In the genomic region with DNA sequence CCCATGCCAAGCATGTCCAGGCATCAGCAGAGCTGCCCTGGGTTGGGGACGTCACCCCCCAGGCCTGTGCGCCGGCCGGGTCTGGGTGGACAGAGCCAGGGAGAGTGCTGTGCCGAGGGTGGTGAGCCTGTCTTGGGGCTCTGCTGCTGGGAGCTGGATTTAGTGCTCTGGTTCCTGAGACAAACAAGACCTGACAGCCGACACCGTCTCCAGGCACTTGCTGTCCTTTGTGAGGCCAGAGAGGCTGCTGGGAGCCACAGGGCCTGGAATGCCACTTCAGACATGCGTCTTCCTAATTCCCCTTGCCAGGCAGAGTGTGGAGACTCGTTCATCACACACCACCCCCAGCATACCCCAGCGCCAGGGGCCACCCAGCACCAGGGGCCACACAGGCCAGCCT, we compare ENCODE assay signal across 17 cellular contexts.
"Had no signal": no experiment of that assay in that cellular context is flagged by ENCODE, and none has a peak within 500 bp of the region (broad histone marks: within the 10 kb centered on the region; RNA-seq: fewer than 3 reads in every experiment).

No MANE protein-coding gene starts in this region.

- H3K4me3 Mint-ChIP-seq: activated CD4-positive, alpha-beta T cell treated with anti-CD3 and anti-CD28 coated beads for 36 hours; activated naive CD8-positive, alpha-beta T cell treated with anti-CD3 and anti-CD28 coated beads for 36 hours; activated T-cell treated with anti-CD3 and anti-CD28 coated beads, Interleukin-2, amount 50 U/mL, for 72 hours; dendritic cell treated with granulocyte-macrophage colony-stimulating factor and Interleukin-4, amounts not matched to agents 40 ng/mL and 50 ng/mL, for 4 days; immature natural killer cell; stimulated activated naive CD8-positive, alpha-beta T cell treated with anti-CD3 and anti-CD28 coated beads, Interleukin-15, Interleukin-2, amounts not matched to agents 100 ng/mL and 50 ng/mL, for 24 hours; T-cell; type B pancreatic cell had no signal

- FAIRE-seq: small intestine had no signal

- H3K27me3 Mint-ChIP-seq: activated CD4-positive, alpha-beta T cell treated with anti-CD3 and anti-CD28 coated beads for 36 hours; stimulated activated naive CD8-positive, alpha-beta T cell treated with anti-CD3 and anti-CD28 coated beads, Interleukin-15, Interleukin-2, amounts not matched to agents 100 ng/mL and 50 ng/mL, for 24 hours; T-cell; type B pancreatic cell had no signal

- H3K4me3 ChIP-seq: suprapubic skin had no signal

- H3K27ac ChIP-seq: foreskin keratinocyte, suprapubic skin, VCaP had no signal

- H3K27ac Mint-ChIP-seq: activated CD4-positive, alpha-beta T cell treated with anti-CD3 and anti-CD28 coated beads for 36 hours; activated naive CD8-positive, alpha-beta T cell treated with anti-CD3 and anti-CD28 coated beads for 36 hours; activated T-cell treated with anti-CD3 and anti-CD28 coated beads, Interleukin-2, amount 50 U/mL, for 72 hours; dendritic cell treated with granulocyte-macrophage colony-stimulating factor and Interleukin-4, amounts not matched to agents 40 ng/mL and 50 ng/mL, for 4 days; immature natural killer cell; stimulated activated naive CD8-positive, alpha-beta T cell treated with anti-CD3 and anti-CD28 coated beads, Interleukin-15, Interleukin-2, amounts not matched to agents 100 ng/mL and 50 ng/mL, for 24 hours; T-cell; type B pancreatic cell had no signal

- H3K4me1 ChIP-seq: foreskin keratinocyte had no signal

- DNase-seq: activated CD4-positive, alpha-beta T cell treated with anti-CD3 and anti-CD28 coated beads for 36 hours; activated CD8-positive, alpha-beta memory T cell treated with anti-CD3 and anti-CD28 coated beads, Interleukin-2, amount 50 U/mL, for 48 hours; activated gamma-delta T cell treated with Interleukin-2 at 50 U/mL for 16 hours; activated naive CD8-positive, alpha-beta T cell treated with anti-CD3 and anti-CD28 coated beads for 36 hours; activated T-cell treated with anti-CD3 and anti-CD28 coated beads, Interleukin-2, amount 50 U/mL, for 72 hours; anterior cingulate cortex; effector memory CD4-positive, alpha-beta T cell; foreskin keratinocyte; immature natural killer cell; small intestine; stimulated activated CD4-positive, alpha-beta T cell treated with anti-CD3 and anti-CD28 coated beads, Interleukin-4, amount 100 ng/mL, for 24 hours; T-cell had no signal

- H3K27me3 ChIP-seq: foreskin keratinocyte, suprapubic skin had no signal

- H3K9me3 ChIP-seq: suprapubic skin had no signal

- H3K9me3 Mint-ChIP-seq: dendritic cell treated with granulocyte-macrophage colony-stimulating factor and Interleukin-4, amounts not matched to agents 40 ng/mL and 50 ng/mL, for 4 days; stimulated activated naive CD8-positive, alpha-beta T cell treated with anti-CD3 and anti-CD28 coated beads, Interleukin-15, Interleukin-2, amounts not matched to agents 100 ng/mL and 50 ng/mL, for 24 hours; T-cell; type B pancreatic cell had no signal

- ATAC-seq: activated CD4-positive, alpha-beta T cell treated with anti-CD3 and anti-CD28 coated beads for 36 hours; activated T-cell treated with anti-CD3 and anti-CD28 coated beads, Interleukin-2, amount 50 U/mL, for 72 hours; foreskin keratinocyte; T-cell had no signal
